Comparison of ENCODE assay signal across 27 cellular contexts in genomic region chr2:113252047-113252582, GRCh38. TPM values are rescaled to one million over a fixed set of nuclear protein-coding genes. Genes with fewer than 3 reads are reported as not detected.
DNase-seq lines count a peak whose midpoint lies in the region; ATAC-seq and TF ChIP-seq lines count a peak whose summit lies in the region.
"Had no signal": no experiment of that assay in that cellular context is flagged by ENCODE, and none has a peak within 500 bp of the region (broad histone marks: within the 10 kb centered on the region; RNA-seq: fewer than 3 reads in every experiment).

No MANE protein-coding gene starts in this region.

- H3K79me2 ChIP-seq in OCI-LY7 (ENCODE audit: insufficient read depth, low read depth, low read length), result no peaks in the 10 kb centered on the region

- no peaks in the 10 kb centered on the region for H3K9me3 ChIP-seq in CD8-positive, alpha-beta memory T cell (ENCODE audit: low read length)
- no peaks in the 10 kb centered on the region for H3K9me3 ChIP-seq in breast epithelium
- no peaks in the 10 kb centered on the region for H3K9me3 ChIP-seq in OCI-LY7 (ENCODE audit: low read length)
- H3K9me3 ChIP-seq: pancreas, right lobe of liver, tibial artery had no signal

- H3K4me3 Mint-ChIP-seq in activated naive CD4-positive, alpha-beta T cell treated with anti-CD3 and anti-CD28 coated beads, Interleukin-2, amount 50 U/mL, for 24 hours, result no peak overlapping the region
- no peak overlapping the region for H3K4me3 Mint-ChIP-seq in activated naive CD4-positive, alpha-beta T cell treated with anti-CD3 and anti-CD28 coated beads for 36 hours
- H3K4me3 Mint-ChIP-seq in CD8-positive, alpha-beta memory T cell, result peak overlapping the region in 4 of 7 donors; percentile 21 to 75 (median 56)
- H3K4me3 Mint-ChIP-seq in activated naive CD8-positive, alpha-beta T cell treated with anti-CD3 and anti-CD28 coated beads, Interleukin-2, amount 10 ng/mL, durations not matched to agents 7 days and 5 days, result peak overlapping the region; percentile 72
- H3K4me3 Mint-ChIP-seq in natural killer cell treated with Interleukin-12 subunit alpha and Interleukin-12 subunit beta and Interleukin-15 and Interleukin-18, amount 100 ng/mL, for 72 hours, result peak overlapping the region; percentile 35
- H3K4me3 Mint-ChIP-seq: CD14-positive monocyte, mesothelial cell of epicardium, nephron progenitor cell had no signal

- H3K4me1 Mint-ChIP-seq in activated naive CD4-positive, alpha-beta T cell treated with anti-CD3 and anti-CD28 coated beads, Interleukin-2, amount 50 U/mL, for 24 hours, result peaks cover 79% of the 10 kb centered on the region
- H3K4me1 Mint-ChIP-seq in activated naive CD4-positive, alpha-beta T cell treated with anti-CD3 and anti-CD28 coated beads for 36 hours (ENCODE audit: low read depth), result peaks cover 71% of the 10 kb centered on the region
- H3K4me1 Mint-ChIP-seq in CD8-positive, alpha-beta memory T cell, result peaks cover 67 to 78% (median 71%) of the 10 kb centered on the region in 3 donors
- H3K4me1 Mint-ChIP-seq in activated naive CD8-positive, alpha-beta T cell treated with anti-CD3 and anti-CD28 coated beads, Interleukin-2, amount 10 ng/mL, durations not matched to agents 7 days and 5 days, result peaks cover 69% of the 10 kb centered on the region
- peaks cover 35 to 42% of the 10 kb centered on the region in 2 donors for H3K4me1 Mint-ChIP-seq in natural killer cell treated with Interleukin-12 subunit alpha and Interleukin-12 subunit beta and Interleukin-15 and Interleukin-18, amount 100 ng/mL, for 72 hours (ENCODE audit: low read depth in 2 of 2)
- H3K4me1 Mint-ChIP-seq: mesothelial cell of epicardium had no signal

- intact Hi-C loops in activated naive CD4-positive, alpha-beta T cell treated with anti-CD3 and anti-CD28 coated beads for 36 hours (cut with micrococcal nuclease), result no loop called here
- intact Hi-C loops in breast epithelium (cut with DNase I; ENCODE audit: low total_unique reads) (no loop called here), OCI-LY7 (cut with micrococcal nuclease; ENCODE audit: unreplicated experiment) (no loop called here)

- no peak overlapping the region for H2AFZ ChIP-seq in OCI-LY7 (ENCODE audit: low read length)

- no peaks in the 10 kb centered on the region for H3K9me3 Mint-ChIP-seq in activated naive CD4-positive, alpha-beta T cell treated with anti-CD3 and anti-CD28 coated beads, Interleukin-2, amount 50 U/mL, for 24 hours
- no peaks in the 10 kb centered on the region for H3K9me3 Mint-ChIP-seq in activated naive CD4-positive, alpha-beta T cell treated with anti-CD3 and anti-CD28 coated beads for 36 hours
- H3K9me3 Mint-ChIP-seq in CD8-positive, alpha-beta memory T cell, result no peaks in the 10 kb centered on the region
- H3K9me3 Mint-ChIP-seq in activated naive CD8-positive, alpha-beta T cell treated with anti-CD3 and anti-CD28 coated beads, Interleukin-2, amount 10 ng/mL, durations not matched to agents 7 days and 5 days, result peaks cover 3% of the 10 kb centered on the region
- no peaks in the 10 kb centered on the region for H3K9me3 Mint-ChIP-seq in natural killer cell treated with Interleukin-12 subunit alpha and Interleukin-12 subunit beta and Interleukin-15 and Interleukin-18, amount 100 ng/mL, for 72 hours
- H3K9me3 Mint-ChIP-seq: activated T-cell treated with anti-CD3 and anti-CD28 coated beads, Interleukin-2, amount 50 U/mL, for 72 hours; mesothelial cell of epicardium; nephron progenitor cell had no signal

- BruUV-seq in OCI-LY7 (replicated peaks; lab: Mats Ljungman, UMichigan), result no TSS peak

- no peaks in the 10 kb centered on the region for H3K36me3 ChIP-seq in CD8-positive, alpha-beta memory T cell (ENCODE audit: insufficient read depth, low read length)
- H3K36me3 ChIP-seq in breast epithelium, result no peaks in the 10 kb centered on the region
- H3K36me3 ChIP-seq in OCI-LY7 (ENCODE audit: insufficient read depth, low read length), result peaks cover 6% of the 10 kb centered on the region; the same call in 1 of the 2 replicates
- H3K36me3 ChIP-seq: pancreas, right lobe of liver, tibial artery had no signal

- TF ChIP-seq CTCF in breast epithelium (IDR thresholded peaks at IDR 0.05), result no peak
- no peak for TF ChIP-seq CTCF in OCI-LY7 (conservative IDR thresholded peaks at IDR 0.05; ENCODE audit: low read length)

- no peak for TF ChIP-seq POLR2A in breast epithelium (IDR thresholded peaks at IDR 0.05)

- H3K27me3 ChIP-seq in CD8-positive, alpha-beta memory T cell (ENCODE audit: insufficient read depth, low read length, poor library complexity, severe bottlenecking), result no peaks in the 10 kb centered on the region
- no peaks in the 10 kb centered on the region for H3K27me3 ChIP-seq in breast epithelium
- H3K27me3 ChIP-seq: pancreas, right lobe of liver, tibial artery had no signal

- no peaks in the 10 kb centered on the region for H3K27me3 Mint-ChIP-seq in activated naive CD4-positive, alpha-beta T cell treated with anti-CD3 and anti-CD28 coated beads, Interleukin-2, amount 50 U/mL, for 24 hours
- H3K27me3 Mint-ChIP-seq in activated naive CD4-positive, alpha-beta T cell treated with anti-CD3 and anti-CD28 coated beads for 36 hours (ENCODE audit: low read depth), result no peaks in the 10 kb centered on the region
- peaks cover 0 to 1% of the 10 kb centered on the region in 2 donors for H3K27me3 Mint-ChIP-seq in CD8-positive, alpha-beta memory T cell
- peaks cover 2% of the 10 kb centered on the region for H3K27me3 Mint-ChIP-seq in activated naive CD8-positive, alpha-beta T cell treated with anti-CD3 and anti-CD28 coated beads, Interleukin-2, amount 10 ng/mL, durations not matched to agents 7 days and 5 days
- H3K27me3 Mint-ChIP-seq in natural killer cell treated with Interleukin-12 subunit alpha and Interleukin-12 subunit beta and Interleukin-15 and Interleukin-18, amount 100 ng/mL, for 72 hours, result peaks cover 0 to 2% of the 10 kb centered on the region in 2 donors

- POLR2A ChIA-PET in CD8-positive, alpha-beta memory T cell (lab: Charles Lee), result no interaction called here
- POLR2A ChIA-PET in activated naive CD8-positive, alpha-beta T cell treated with anti-CD3 and anti-CD28 coated beads, Interleukin-2, amount 10 ng/mL, durations not matched to agents 7 days and 5 days (lab: Charles Lee), result interaction anchor here (0.9 to 1.4 kb wide), 5 partner anchors 16 to 114 kb away, joined by 3 to 6 read pairs (median 6); no protein-coding TSS in a partner anchor
- POLR2A ChIA-PET in OCI-LY7 (lab: Charles Lee), result no interaction called here

- no peak for ATAC-seq in activated naive CD8-positive, alpha-beta T cell treated with anti-CD3 and anti-CD28 coated beads, Interleukin-2, amount 10 ng/mL, durations not matched to agents 7 days and 5 days (ENCODE audit: low read depth)
- ATAC-seq in natural killer cell treated with Interleukin-12 subunit alpha and Interleukin-12 subunit beta and Interleukin-15 and Interleukin-18, amount 100 ng/mL, for 72 hours, result no peak
- ATAC-seq: HepG2, pancreas, right lobe of liver had no signal

- peak overlapping the region; percentile 32 for H3K27ac Mint-ChIP-seq in activated naive CD4-positive, alpha-beta T cell treated with anti-CD3 and anti-CD28 coated beads, Interleukin-2, amount 50 U/mL, for 24 hours
- H3K27ac Mint-ChIP-seq in activated naive CD4-positive, alpha-beta T cell treated with anti-CD3 and anti-CD28 coated beads for 36 hours, result no peak overlapping the region
- peak overlapping the region; percentile 62 to 95 (median 90) for H3K27ac Mint-ChIP-seq in CD8-positive, alpha-beta memory T cell
- H3K27ac Mint-ChIP-seq in activated naive CD8-positive, alpha-beta T cell treated with anti-CD3 and anti-CD28 coated beads, Interleukin-2, amount 10 ng/mL, durations not matched to agents 7 days and 5 days, result peak overlapping the region; percentile 81
- H3K27ac Mint-ChIP-seq in natural killer cell treated with Interleukin-12 subunit alpha and Interleukin-12 subunit beta and Interleukin-15 and Interleukin-18, amount 100 ng/mL, for 72 hours, result peak overlapping the region; percentile 68 to 69
- H3K27ac Mint-ChIP-seq: CD14-positive monocyte, mesothelial cell of epicardium had no signal

- no peaks in the 10 kb centered on the region for H4K20me1 ChIP-seq in OCI-LY7 (ENCODE audit: insufficient read depth, low read length)

- DNase-seq in activated naive CD4-positive, alpha-beta T cell treated with anti-CD3 and anti-CD28 coated beads for 36 hours, result no peak
- DNase-seq in CD8-positive, alpha-beta memory T cell, result no peak
- DNase-seq in activated naive CD8-positive, alpha-beta T cell treated with anti-CD3 and anti-CD28 coated beads, Interleukin-2, amount 10 ng/mL, durations not matched to agents 7 days and 5 days, result no peak
- no peak for DNase-seq in natural killer cell treated with Interleukin-12 subunit alpha and Interleukin-12 subunit beta and Interleukin-15 and Interleukin-18, amount 100 ng/mL, for 72 hours (ENCODE audit: low spot score)
- DNase-seq in DMS79 treated with DMSO at 0.1 percent for 48 hours (lab: John Stamatoyannopoulos, UW), result no peak
- no peak for DNase-seq in breast epithelium (ENCODE audit: low spot score in 2 of 2)
- no peak for DNase-seq in OCI-LY7 (ENCODE audit: low spot score)
- DNase-seq: activated T-cell treated with anti-CD3 and anti-CD28 coated beads, Interleukin-2, amount 50 U/mL, for 72 hours; DMS153; effector CD4-positive, alpha-beta T cell; erythroblast; HCEC 1CT; NCI-H1048; NCI-H187 treated with DMSO at 0.1 percent for 48 hours; NCI-H526; nephron progenitor cell; pancreas; right lobe of liver; stimulated activated CD4-positive, alpha-beta T cell treated with anti-CD3 and anti-CD28 coated beads, Interleukin-12 subunit alpha, Interleukin-12 subunit beta, amount 100 ng/mL, for 4 hours; stimulated activated naive CD8-positive, alpha-beta T cell treated with anti-CD3 and anti-CD28 coated beads, Interleukin-15, Interleukin-2, amounts not matched to agents 100 U/mL and 50 U/mL, for 24 hours; tibial artery had no signal

- CTCF ChIA-PET in activated naive CD4-positive, alpha-beta T cell treated with anti-CD3 and anti-CD28 coated beads for 36 hours (lab: Charles Lee), result interaction anchor here (0.6 to 5.7 kb wide), 5 partner anchors 20 to 137 kb away, joined by 3 to 33 read pairs (median 6); no protein-coding TSS in a partner anchor
- CTCF ChIA-PET in CD8-positive, alpha-beta memory T cell (lab: Charles Lee), result interaction anchor here (1.8 to 8.5 kb wide), 5 partner anchors 16 to 138 kb away, joined by 8 to 90 read pairs (median 14); no protein-coding TSS in a partner anchor
- CTCF ChIA-PET in OCI-LY7 (lab: Charles Lee; ENCODE audit: unreplicated experiment), result no interaction called here

- peaks cover 1% of the 10 kb centered on the region for H3K36me3 Mint-ChIP-seq in activated naive CD4-positive, alpha-beta T cell treated with anti-CD3 and anti-CD28 coated beads, Interleukin-2, amount 50 U/mL, for 24 hours
- H3K36me3 Mint-ChIP-seq in activated naive CD4-positive, alpha-beta T cell treated with anti-CD3 and anti-CD28 coated beads for 36 hours (ENCODE audit: low read depth), result peaks cover 7% of the 10 kb centered on the region
- H3K36me3 Mint-ChIP-seq in CD8-positive, alpha-beta memory T cell, result peaks cover 0 to 10% (median 0%) of the 10 kb centered on the region in 3 donors
- H3K36me3 Mint-ChIP-seq in activated naive CD8-positive, alpha-beta T cell treated with anti-CD3 and anti-CD28 coated beads, Interleukin-2, amount 10 ng/mL, durations not matched to agents 7 days and 5 days, result peaks cover 36% of the 10 kb centered on the region
- H3K36me3 Mint-ChIP-seq in natural killer cell treated with Interleukin-12 subunit alpha and Interleukin-12 subunit beta and Interleukin-15 and Interleukin-18, amount 100 ng/mL, for 72 hours, result no peaks in the 10 kb centered on the region
- H3K36me3 Mint-ChIP-seq: mesothelial cell of epicardium had no signal

- no peaks in the 10 kb centered on the region for H3K9me2 ChIP-seq in OCI-LY7 (ENCODE audit: insufficient read depth, low read length)

- peak overlapping the region; percentile 40 for H3K4me3 ChIP-seq in CD8-positive, alpha-beta memory T cell (ENCODE audit: low read length)
- H3K4me3 ChIP-seq in breast epithelium, result no peak overlapping the region
- H3K4me3 ChIP-seq in OCI-LY7 (ENCODE audit: low read depth, low read length, poor library complexity, severe bottlenecking), result no peak overlapping the region
- H3K4me3 ChIP-seq: pancreas, right lobe of liver, tibial artery had no signal

- no peak overlapping the region for H3K27ac ChIP-seq in CD8-positive, alpha-beta memory T cell (ENCODE audit: low read depth, low read length)
- H3K27ac ChIP-seq in breast epithelium, result no peak overlapping the region
- H3K27ac ChIP-seq in OCI-LY7 (ENCODE audit: low read depth, low read length, poor library complexity, severe bottlenecking), result no peak overlapping the region
- H3K27ac ChIP-seq: HL-60, pancreas, right lobe of liver, tibial artery had no signal

- peaks cover 71% of the 10 kb centered on the region for H3K4me1 ChIP-seq in CD8-positive, alpha-beta memory T cell (ENCODE audit: insufficient read depth, low read length)
- no peaks in the 10 kb centered on the region for H3K4me1 ChIP-seq in breast epithelium
- H3K4me1 ChIP-seq in OCI-LY7 (ENCODE audit: insufficient read depth, low read length, poor library complexity, severe bottlenecking), result no peaks in the 10 kb centered on the region

- no peak overlapping the region for H3K4me2 ChIP-seq in OCI-LY7 (ENCODE audit: low read length)

RNA-seq across cellular contexts. Expression of gene PAX8, which starts 26.6 kb away (rescaled TPM):
- 1 to 10 TPM; 2.0 to 2.8 TPM for total RNA-seq in activated naive CD4-positive, alpha-beta T cell treated with anti-CD3 and anti-CD28 coated beads for 36 hours
- 1 to 10 TPM; 2.3 TPM for total RNA-seq in CD8-positive, alpha-beta memory T cell
- 0.97 TPM for polyA plus RNA-seq in CD8-positive, alpha-beta memory T cell
- total RNA-seq in activated naive CD8-positive, alpha-beta T cell treated with anti-CD3 and anti-CD28 coated beads, Interleukin-2, amount 10 ng/mL, durations not matched to agents 7 days and 5 days, result 1 to 10 TPM; 2.5 to 3.2 TPM
- 1 to 10 TPM in 1 of 2 donors, under 1 TPM in 1; 0.64 to 1.8 TPM for total RNA-seq in natural killer cell treated with Interleukin-12 subunit alpha and Interleukin-12 subunit beta and Interleukin-15 and Interleukin-18, amount 100 ng/mL, for 72 hours
- total RNA-seq in breast epithelium (1 to 10 TPM in 2 of 3 donors, under 1 TPM in 1; under 0.01 to 2.6 (median 1.0) TPM), OCI-LY7 (2022) (1.6 and 3.6 TPM in 2 replicates)
- total RNA-seq in OCI-LY7 (2014; rRNA removed; shearing (Covaris generic)), result 0.90 and 2.6 TPM in 2 replicates
- total RNA-seq: G401 had no signal

Comparison
In these comparisons a context has a peak if more than half of its experiments do, and no peak if none do; other contexts are left out.
1. H3K4me3 Mint-ChIP-seq: peak in CD8-positive, alpha-beta memory T cell (4 of 7), activated naive CD8-positive, alpha-beta T cell treated with anti-CD3 and anti-CD28 coated beads, Interleukin-2, amount 10 ng/mL, durations not matched to agents 7 days and 5 days (single experiment) and natural killer cell treated with Interleukin-12 subunit alpha and Interleukin-12 subunit beta and Interleukin-15 and Interleukin-18, amount 100 ng/mL, for 72 hours (single experiment); none in activated naive CD4-positive, alpha-beta T cell treated with anti-CD3 and anti-CD28 coated beads, Interleukin-2, amount 50 U/mL, for 24 hours (single experiment) and activated naive CD4-positive, alpha-beta T cell treated with anti-CD3 and anti-CD28 coated beads for 36 hours (single experiment).